Comparison of ENCODE assay signal across 21 cellular contexts in the genomic region with DNA sequence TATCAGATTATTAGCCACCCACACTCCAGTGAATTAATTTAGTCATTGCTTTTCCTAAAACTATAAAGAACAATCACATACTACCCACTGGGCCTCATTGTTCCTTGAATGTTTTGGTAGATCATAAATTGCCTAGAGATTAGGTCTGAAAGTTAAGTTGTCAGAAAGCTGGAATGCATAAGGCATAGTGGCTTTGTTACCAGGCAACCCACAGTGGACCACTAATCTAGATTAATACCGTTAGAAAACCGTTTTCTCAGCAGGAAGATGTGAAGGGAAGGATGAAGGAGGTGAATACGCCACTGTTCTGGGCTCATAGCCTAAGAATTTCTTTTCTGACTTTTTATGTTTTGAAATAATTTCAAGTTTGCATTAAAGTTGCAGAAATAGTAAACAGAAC.
"Had no signal": no experiment of that assay in that cellular context is flagged by ENCODE, and none has a peak within 500 bp of the region (broad histone marks: within the 10 kb centered on the region; RNA-seq: fewer than 3 reads in every experiment).

No MANE protein-coding gene starts in this region.

- ATAC-seq: activated naive CD4-positive, alpha-beta T cell treated with anti-CD3 and anti-CD28 coated beads, Interleukin-2, amount 50 U/mL, for 72 hours; body of pancreas; left cardiac atrium; stimulated activated naive B cell treated with anti-CD40 and anti-IgM and Interleukin-4, amounts not matched to agents 10 μg/mL and 1 μg/mL and 100 μg/mL, for 72 hours; T-helper 17 cell; upper lobe of right lung had no signal

- FAIRE-seq: colon, islet of Langerhans had no signal

- H3K4me1 Mint-ChIP-seq: endodermal cell; nephron progenitor cell; stimulated activated naive B cell treated with anti-CD40 and anti-IgM and Interleukin-4, amounts not matched to agents 10 μg/mL and 1 μg/mL and 100 μg/mL, for 72 hours had no signal

- H3K4me1 ChIP-seq: body of pancreas, spleen, upper lobe of right lung had no signal

- H3K9me3 ChIP-seq: body of pancreas, spleen, upper lobe of right lung had no signal

- DNase-seq: activated CD4-positive, alpha-beta T cell treated with anti-CD3 and anti-CD28 coated beads for 48 hours; activated gamma-delta T cell treated with Interleukin-2 at 50 U/mL for 16 hours; amygdala; body of pancreas; endodermal cell; foreskin fibroblast; left cardiac atrium; nephron progenitor cell; nucleus accumbens; spleen; stimulated activated CD4-positive, alpha-beta T cell treated with anti-CD3 and anti-CD28 coated beads, Interleukin-4, amount 100 ng/mL, for 4 hours; stimulated activated naive B cell treated with anti-CD40 and anti-IgM and Interleukin-4, amounts not matched to agents 10 μg/mL and 1 μg/mL and 100 μg/mL, for 72 hours; T-helper 17 cell; upper lobe of right lung had no signal

- H3K36me3 ChIP-seq: upper lobe of right lung had no signal

- H3K9me3 Mint-ChIP-seq: activated naive CD4-positive, alpha-beta T cell treated with anti-CD3 and anti-CD28 coated beads, Interleukin-2, amount 50 U/mL, for 72 hours; activated T-helper 1 cell treated with anti-CD3 and anti-CD28 coated beads, Interleukin-12 subunit alpha, Interleukin-12 subunit beta, Interleukin-2, Interleukin-4 antibody, amounts not matched to agents 30 ng/mL and 10 ng/mL and 1 ng/mL, durations not matched to agents 14 hours and 24 hours and 36 hours; endodermal cell; nephron progenitor cell had no signal

- H3K4me2 ChIP-seq: hepatocyte had no signal

- H3K27ac ChIP-seq: body of pancreas, epithelial cell of prostate, hepatocyte, spleen, upper lobe of right lung, VCaP had no signal

- H3K27ac Mint-ChIP-seq: activated naive CD4-positive, alpha-beta T cell treated with anti-CD3 and anti-CD28 coated beads, Interleukin-2, amount 50 U/mL, for 72 hours; activated T-helper 1 cell treated with anti-CD3 and anti-CD28 coated beads, Interleukin-12 subunit alpha, Interleukin-12 subunit beta, Interleukin-2, Interleukin-4 antibody, amounts not matched to agents 30 ng/mL and 10 ng/mL and 1 ng/mL, durations not matched to agents 14 hours and 24 hours and 36 hours; endodermal cell; nephron progenitor cell; stimulated activated naive B cell treated with anti-CD40 and anti-IgM and Interleukin-4, amounts not matched to agents 10 μg/mL and 1 μg/mL and 100 μg/mL, for 72 hours; T-helper 17 cell had no signal

- H3K27me3 ChIP-seq: body of pancreas, hepatocyte, spleen, upper lobe of right lung had no signal

- H2AFZ ChIP-seq: hepatocyte had no signal

- H3K4me3 Mint-ChIP-seq: activated T-helper 1 cell treated with anti-CD3 and anti-CD28 coated beads, Interleukin-12 subunit alpha, Interleukin-12 subunit beta, Interleukin-2, Interleukin-4 antibody, amounts not matched to agents 30 ng/mL and 10 ng/mL and 1 ng/mL, durations not matched to agents 14 hours and 24 hours and 36 hours; endodermal cell; nephron progenitor cell; stimulated activated naive B cell treated with anti-CD40 and anti-IgM and Interleukin-4, amounts not matched to agents 10 μg/mL and 1 μg/mL and 100 μg/mL, for 72 hours; T-helper 17 cell had no signal

- H3K27me3 Mint-ChIP-seq: stimulated activated naive B cell treated with anti-CD40 and anti-IgM and Interleukin-4, amounts not matched to agents 10 μg/mL and 1 μg/mL and 100 μg/mL, for 72 hours; T-helper 17 cell had no signal

- H3K4me3 ChIP-seq: body of pancreas, hepatocyte, spleen, upper lobe of right lung had no signal

- H3K79me2 ChIP-seq: hepatocyte had no signal
